ENCODE assay signal across 1 cellular context in the genomic region with DNA sequence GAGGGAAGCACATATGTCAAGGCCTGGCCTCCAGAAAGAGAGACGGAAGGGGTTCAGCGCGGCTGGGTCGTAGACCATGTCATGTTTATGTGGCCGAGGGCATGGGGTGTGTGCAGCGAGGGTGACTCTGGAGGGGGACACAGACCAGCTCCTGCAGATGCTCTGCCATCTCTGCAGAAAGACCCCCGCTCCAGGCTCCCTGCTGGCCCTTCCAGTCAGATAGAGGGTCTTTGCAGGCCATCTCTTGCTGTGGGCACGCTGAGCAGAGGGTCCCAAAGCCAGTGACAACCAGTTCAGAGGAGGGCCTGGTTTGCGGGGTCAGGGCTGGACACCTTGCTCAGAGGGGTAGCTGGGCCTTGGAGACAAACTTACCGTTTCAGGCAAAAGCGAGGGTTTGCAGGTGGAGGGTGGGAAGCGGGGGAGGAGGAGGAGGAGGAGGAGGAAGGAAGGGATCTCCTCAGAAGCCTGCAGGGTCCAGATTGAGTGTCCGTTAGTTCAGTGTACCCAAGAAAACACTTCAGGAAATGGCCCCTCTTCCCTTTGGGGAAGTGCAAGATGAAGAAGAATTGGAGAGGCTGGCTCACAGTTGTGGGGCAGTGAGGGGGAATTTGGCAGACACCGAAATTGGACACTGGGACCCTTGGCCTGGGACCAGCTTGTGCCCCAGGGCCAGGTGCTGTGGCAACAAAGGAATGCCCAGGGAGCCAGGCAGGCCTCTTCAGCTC.
TF ChIP-seq lines count a peak whose summit lies in the region.

No MANE protein-coding gene starts in this region.

TF ChIP-seq in H1, 55 proteins besides CTCF, POLR2A, EP300 and RAD21 (continued from another document):
- no peak for TF ChIP-seq JUND (IDR thresholded peaks at IDR 0.05; ENCODE audit: low read length)
- no peak for TF ChIP-seq TEAD4 (IDR thresholded peaks at IDR 0.05; ENCODE audit: low read depth, low read length)
- TF ChIP-seq TAF7 (optimal IDR thresholded peaks at IDR 0.05; ENCODE audit: borderline replicate concordance, low read depth, low read length): no peak
- no peak for TF ChIP-seq BACH1 (IDR thresholded peaks at IDR 0.05; ENCODE audit: low read length)
TF ChIP-seq in H1: peak in this region for 0.
